ENCODE assay signal across 18 cellular contexts in genomic region chr10:21169271-21169670, GRCh38.
"Had no signal": no experiment of that assay in that cellular context is flagged by ENCODE, and none has a peak within 500 bp of the region (broad histone marks: within the 10 kb centered on the region; RNA-seq: fewer than 3 reads in every experiment).

No MANE protein-coding gene starts in this region.

- H3K4me1 ChIP-seq: foreskin keratinocyte had no signal

- H3K9me3 ChIP-seq: body of pancreas, neutrophil, thoracic aorta had no signal

- H3K9me3 Mint-ChIP-seq: activated naive CD8-positive, alpha-beta T cell treated with anti-CD3 and anti-CD28 coated beads for 36 hours; activated T-cell treated with anti-CD3 and anti-CD28 coated beads, Interleukin-2, amount 50 U/mL, for 4 hours; stimulated activated effector memory CD8-positive, alpha-beta T cell treated with anti-CD3 and anti-CD28 coated beads, Interleukin-12 subunit alpha, Interleukin-12 subunit beta, amount 100 ng/mL, for 72 hours had no signal

- H3K27ac Mint-ChIP-seq: activated naive CD8-positive, alpha-beta T cell treated with anti-CD3 and anti-CD28 coated beads for 36 hours; naive B cell; stimulated activated effector memory CD8-positive, alpha-beta T cell treated with anti-CD3 and anti-CD28 coated beads, Interleukin-12 subunit alpha, Interleukin-12 subunit beta, amount 100 ng/mL, for 72 hours had no signal

- H3K27ac ChIP-seq: body of pancreas, coronary artery, foreskin keratinocyte, neutrophil, thoracic aorta, WERI-Rb-1 had no signal

- H3K4me3 Mint-ChIP-seq: activated naive CD8-positive, alpha-beta T cell treated with anti-CD3 and anti-CD28 coated beads for 36 hours; activated T-cell treated with anti-CD3 and anti-CD28 coated beads, Interleukin-2, amount 50 U/mL, for 4 hours; naive B cell; stimulated activated effector memory CD8-positive, alpha-beta T cell treated with anti-CD3 and anti-CD28 coated beads, Interleukin-12 subunit alpha, Interleukin-12 subunit beta, amount 100 ng/mL, for 72 hours had no signal

- ATAC-seq: activated T-cell treated with anti-CD3 and anti-CD28 coated beads, Interleukin-2, amount 50 U/mL, for 4 hours; body of pancreas; foreskin keratinocyte; stimulated activated effector memory CD8-positive, alpha-beta T cell treated with anti-CD3 and anti-CD28 coated beads, Interleukin-12 subunit alpha, Interleukin-12 subunit beta, amount 100 ng/mL, for 72 hours had no signal

- H3K4me1 Mint-ChIP-seq: stimulated activated effector memory CD8-positive, alpha-beta T cell treated with anti-CD3 and anti-CD28 coated beads, Interleukin-12 subunit alpha, Interleukin-12 subunit beta, amount 100 ng/mL, for 72 hours had no signal

- H3K27me3 ChIP-seq: body of pancreas had no signal

- DNase-seq: activated CD4-positive, alpha-beta T cell treated with anti-CD3 and anti-CD28 coated beads, Interleukin-2, amount 50 U/mL, for 48 hours; activated gamma-delta T cell; activated naive CD8-positive, alpha-beta T cell treated with anti-CD3 and anti-CD28 coated beads for 36 hours; activated T-cell treated with anti-CD3 and anti-CD28 coated beads, Interleukin-2, amount 50 U/mL, for 4 hours; amygdala; caudate nucleus; effector CD4-positive, alpha-beta T cell; foreskin keratinocyte; head of caudate nucleus; naive B cell; WERI-Rb-1 had no signal

- FAIRE-seq: endothelial cell of umbilical vein, urothelium cell line had no signal

- H3K36me3 ChIP-seq: neutrophil, thoracic aorta, WERI-Rb-1 had no signal

- H3K4me3 ChIP-seq: body of pancreas, coronary artery, thoracic aorta had no signal

- H3K36me3 Mint-ChIP-seq: activated naive CD8-positive, alpha-beta T cell treated with anti-CD3 and anti-CD28 coated beads for 36 hours; naive B cell; stimulated activated effector memory CD8-positive, alpha-beta T cell treated with anti-CD3 and anti-CD28 coated beads, Interleukin-12 subunit alpha, Interleukin-12 subunit beta, amount 100 ng/mL, for 72 hours had no signal
